25 cellular contexts compared by ENCODE assay signal in the genomic region with DNA sequence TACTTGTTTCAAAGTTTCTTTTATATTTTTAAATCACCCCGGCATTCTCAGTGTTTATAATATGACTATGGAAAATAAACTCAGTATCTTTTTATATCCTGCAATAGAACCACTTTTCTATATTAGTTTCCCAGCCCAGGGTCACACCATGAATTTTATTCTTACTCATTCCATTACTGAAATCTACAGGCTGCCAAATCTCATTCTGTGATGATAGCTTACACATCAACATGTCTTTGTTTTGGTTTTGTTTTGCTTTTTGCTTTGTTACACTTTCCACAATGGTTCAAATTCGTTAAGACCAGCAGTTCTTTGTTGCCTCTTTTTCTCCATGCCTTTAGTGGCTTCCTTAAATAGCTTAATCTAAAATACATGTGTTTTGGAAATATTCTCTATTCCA.
A peak's percentile ranks its signal among the peaks of the same experiment; 100 is the strongest.
DNase-seq lines count a peak whose midpoint lies in the region; ATAC-seq, FAIRE-seq and TF ChIP-seq lines count a peak whose summit lies in the region.
"Had no signal": no experiment of that assay in that cellular context is flagged by ENCODE, and none has a peak within 500 bp of the region (broad histone marks: within the 10 kb centered on the region; RNA-seq: fewer than 3 reads in every experiment).

No MANE protein-coding gene starts in this region.

- CTCF ChIA-PET in GM12878 (lab: Yijun Ruan, JAX), result interaction anchor here (0.7 to 1.8 kb wide), 6 partner anchors 9 to 727 kb away, joined by 4 to 6 read pairs (median 4); no protein-coding TSS in a partner anchor

- H3K27ac ChIP-seq in GM12878 (ENCODE audit: control insufficient read depth, insufficient read depth), result no peak overlapping the region
- H3K27ac ChIP-seq in caudate nucleus (ENCODE audit: low read depth, low read length), result no peak overlapping the region
- H3K27ac ChIP-seq: brain microvascular endothelial cell, C4-2B had no signal

- TF ChIP-seq CTCF in GM12878 (IDR thresholded peaks at IDR 0.05 in 2 of 3, conservative IDR thresholded peaks at IDR 0.05 in 1 of 3; ENCODE audit: control insufficient read depth in 2 of 3, extremely low read depth in 1 of 3, insufficient read depth in 1 of 3, low read depth in 3 of 3, low read length in 3 of 3), result no peak
- no peak for TF ChIP-seq CTCF in endothelial cell (IDR thresholded peaks at IDR 0.05; ENCODE audit: unreplicated experiment)

- POLR2A ChIA-PET in GM12878 (lab: Charles Lee), result interaction anchor here (0.7 to 1.1 kb wide), 2 partner anchors 23 to 33 kb away, joined by 3 to 4 read pairs; no protein-coding TSS in a partner anchor

- 18% methylated on average over 2 of the region's 2 CpGs for WGBS in GM12878 (ENCODE audit: insufficient coverage, insufficient replicate concordance, low lambda C conversion rate, missing lambda C conversion rate)

- BruUV-seq in GM12878 (replicated peaks; lab: Mats Ljungman, UMichigan), result no TSS peak

- H3K4me2 ChIP-seq in GM12878 (ENCODE audit: control insufficient read depth, insufficient read depth), result no peak overlapping the region
- H3K4me2 ChIP-seq: GM23338 had no signal

- H3K27me3 ChIP-seq in GM12878 (replicated peaks in 1 of 2; ENCODE audit: control insufficient read depth in 2 of 2, insufficient read depth in 2 of 2, low read length in 1 of 2), result no peaks in the 10 kb centered on the region
- H3K27me3 ChIP-seq: brain microvascular endothelial cell, heart left ventricle had no signal

- intact Hi-C loops in GM12878 (cut with micrococcal nuclease; ENCODE audit: unreplicated experiment), result no loop called here

- ATAC-seq in GM18867 (IDR thresholded peaks at IDR 0.05; ENCODE audit: unreplicated experiment) (peak; percentile 78), GM21717 (IDR thresholded peaks at IDR 0.05; ENCODE audit: unreplicated experiment) (peak; percentile 93), HG03159 (IDR thresholded peaks at IDR 0.05; ENCODE audit: unreplicated experiment) (peak; percentile 76), GM12878 (peak; percentile 80)
- ATAC-seq: GM23338; heart left ventricle; sciatic nerve; stimulated activated naive CD8-positive, alpha-beta T cell treated with anti-CD3 and anti-CD28 coated beads, Interleukin-15, Interleukin-2, amounts not matched to agents 100 U/mL and 50 U/mL, for 24 hours had no signal

- H2AFZ ChIP-seq in GM12878 (ENCODE audit: control insufficient read depth, low read depth, low read length), result no peak overlapping the region
- H2AFZ ChIP-seq: GM23338 had no signal

- no peaks in the 10 kb centered on the region for H3K36me3 Mint-ChIP-seq in endothelial cell (ENCODE audit: low read depth, unreplicated experiment)

- H3K9me3 Mint-ChIP-seq in endothelial cell (ENCODE audit: unreplicated experiment), result no peaks in the 10 kb centered on the region
- H3K9me3 Mint-ChIP-seq: activated T-cell treated with anti-CD3 and anti-CD28 coated beads, Interleukin-2, amount 50 U/mL, for 24 hours; GM23338 had no signal

- H4K20me1 ChIP-seq in GM12878 (ENCODE audit: control insufficient read depth, insufficient read depth), result no peaks in the 10 kb centered on the region

- SMC1A ChIA-PET in GM12878 (lab: Charles Lee; ENCODE audit: uncharacterized antibody, unreplicated experiment), result interaction anchor here (0.7 to 1.7 kb wide), 4 partner anchors 23 to 214 kb away, joined by 3 to 4 read pairs (median 3); no protein-coding TSS in a partner anchor

- FAIRE-seq in GM12878 (lab: Jason Lieb, UNC), result no peak

- no peak for TF ChIP-seq RAD21 in GM12878 (IDR thresholded peaks at IDR 0.05; ENCODE audit: insufficient read depth, low read depth, low read length)

- H3K79me2 ChIP-seq in GM12878 (ENCODE audit: control insufficient read depth, insufficient read depth, low read length), result no peaks in the 10 kb centered on the region

- RAD21 ChIA-PET in GM12878 (lab: Charles Lee; ENCODE audit: unreplicated experiment), result interaction anchor here (1.1 kb wide), 2 partner anchors 86 to 147 kb away, joined by 3 read pairs; no protein-coding TSS in a partner anchor

- peaks cover 9% of the 10 kb centered on the region for H3K4me1 Mint-ChIP-seq in endothelial cell (ENCODE audit: unreplicated experiment)
- H3K4me1 Mint-ChIP-seq: GM23338 had no signal

- no peaks in the 10 kb centered on the region for H3K36me3 ChIP-seq in GM12878 (ENCODE audit: control insufficient read depth in 2 of 2, insufficient read depth in 2 of 2, low read length in 1 of 2)
- H3K36me3 ChIP-seq: brain microvascular endothelial cell, heart left ventricle had no signal

- H3K4me1 ChIP-seq in GM12878 (ENCODE audit: control insufficient read depth, insufficient read depth, low read length), result no peaks in the 10 kb centered on the region
- H3K4me1 ChIP-seq: heart left ventricle had no signal

- no peak for TF ChIP-seq EP300 in GM12878 (IDR thresholded peaks at IDR 0.05; ENCODE audit: borderline replicate concordance in 1 of 2, control insufficient read depth in 1 of 2, low read depth in 2 of 2, low read length in 2 of 2)

- H3K9ac ChIP-seq in GM12878 (ENCODE audit: control insufficient read depth, insufficient read depth, low read length), result no peak overlapping the region

- H3K27ac Mint-ChIP-seq in endothelial cell (ENCODE audit: unreplicated experiment), result no peak overlapping the region
- H3K27ac Mint-ChIP-seq: activated T-cell treated with anti-CD3 and anti-CD28 coated beads, Interleukin-2, amount 50 U/mL, for 24 hours; GM23338; T-helper 1 cell treated with Interleukin-12 subunit alpha and Interleukin-12 subunit beta and Interleukin-4 antibody, amounts not matched to agents 30 μg/mL and 1 μg/mL, for 36 hours had no signal

- no peak overlapping the region for H3K4me3 ChIP-seq in GM12878
- H3K4me3 ChIP-seq: GM23338 had no signal

- no peak for TF ChIP-seq POLR2A in GM12878 (IDR thresholded peaks at IDR 0.05; ENCODE audit: low read depth, low read length)

- H3K9me3 ChIP-seq in GM12878 (replicated peaks; ENCODE audit: control insufficient read depth, insufficient read depth, low read length), result no peaks in the 10 kb centered on the region
- H3K9me3 ChIP-seq: heart left ventricle had no signal

- in situ Hi-C loops in GM12878 (cut with MboI), result no loop called here

- H3K27me3 Mint-ChIP-seq in endothelial cell (ENCODE audit: unreplicated experiment), result no peaks in the 10 kb centered on the region
- H3K27me3 Mint-ChIP-seq: activated T-cell treated with anti-CD3 and anti-CD28 coated beads, Interleukin-2, amount 50 U/mL, for 24 hours had no signal

- DNase-seq in GM12878 (ENCODE audit: low read depth, low spot score), result no peak
- no peak for DNase-seq in GM19238 (ENCODE audit: insufficient read length, low spot score)
- DNase-seq in caudate nucleus (lab: John Stamatoyannopoulos, UW), result no peak
- no peak for DNase-seq in endothelial cell (ENCODE audit: low spot score)
- DNase-seq: activated CD4-positive, alpha-beta T cell treated with anti-CD3 and anti-CD28 coated beads for 4 hours; activated CD8-positive, alpha-beta memory T cell treated with anti-CD3 and anti-CD28 coated beads for 24 hours; activated T-cell treated with anti-CD3 and anti-CD28 coated beads, Interleukin-2, amount 50 U/mL, for 24 hours; brain microvascular endothelial cell; Calu3; effector CD4-positive, alpha-beta T cell; erythroblast; heart left ventricle; kidney glomerular epithelial cell; NCI-H1694 treated with DMSO at 0.1 percent for 48 hours; NCI-H2171 treated with DMSO at 0.1 percent for 48 hours; NCI-H526 treated with DMSO at 0.1 percent for 48 hours; posterior cingulate gyrus; stimulated activated naive CD8-positive, alpha-beta T cell treated with anti-CD3 and anti-CD28 coated beads, Interleukin-15, Interleukin-2, amounts not matched to agents 100 U/mL and 50 U/mL, for 24 hours had no signal

- no peak overlapping the region for H3K4me3 Mint-ChIP-seq in endothelial cell (ENCODE audit: unreplicated experiment)
- H3K4me3 Mint-ChIP-seq: activated T-cell treated with anti-CD3 and anti-CD28 coated beads, Interleukin-2, amount 50 U/mL, for 24 hours; GM23338; T-helper 1 cell treated with Interleukin-12 subunit alpha and Interleukin-12 subunit beta and Interleukin-4 antibody, amounts not matched to agents 30 μg/mL and 1 μg/mL, for 36 hours had no signal

TF ChIP-seq in GM12878, 131 proteins besides CTCF, POLR2A, EP300 and RAD21:
- TF ChIP-seq, protein P1, sequence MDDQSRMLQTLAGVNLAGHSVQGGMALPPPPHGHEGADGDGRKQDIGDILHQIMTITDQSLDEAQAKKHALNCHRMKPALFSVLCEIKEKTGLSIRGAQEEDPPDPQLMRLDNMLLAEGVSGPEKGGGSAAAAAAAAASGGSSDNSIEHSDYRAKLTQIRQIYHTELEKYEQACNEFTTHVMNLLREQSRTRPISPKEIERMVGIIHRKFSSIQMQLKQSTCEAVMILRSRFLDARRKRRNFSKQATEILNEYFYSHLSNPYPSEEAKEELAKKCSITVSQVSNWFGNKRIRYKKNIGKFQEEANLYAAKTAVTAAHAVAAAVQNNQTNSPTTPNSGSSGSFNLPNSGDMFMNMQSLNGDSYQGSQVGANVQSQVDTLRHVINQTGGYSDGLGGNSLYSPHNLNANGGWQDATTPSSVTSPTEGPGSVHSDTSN (IDR thresholded peaks at IDR 0.05; ENCODE audit: insufficient replicate concordance, low read depth, low read length), result no peak
- TF ChIP-seq JUNB (IDR thresholded peaks at IDR 0.05), result peak; percentile 40; the same call in 1 of the 2 replicates
